11 cellular contexts compared by ENCODE assay signal in genomic region chr6:167113047-167113446, GRCh38. TPM values are rescaled to one million over a fixed set of nuclear protein-coding genes. Genes with fewer than 3 reads are reported as not detected.
DNase-seq lines count a peak whose midpoint lies in the region; ATAC-seq lines count a peak whose summit lies in the region.
"Had no signal": no experiment of that assay in that cellular context is flagged by ENCODE, and none has a peak within 500 bp of the region (broad histone marks: within the 10 kb centered on the region; RNA-seq: fewer than 3 reads in every experiment).

No MANE protein-coding gene starts in this region.

- no peak for DNase-seq in activated CD8-positive, alpha-beta T cell treated with anti-CD3 and anti-CD28 coated beads, Interleukin-2, amount 10 ng/mL, durations not matched to agents 7 days and 5 days
- DNase-seq in NCI-H2171 (lab: John Stamatoyannopoulos, UW) (no peak), HuH-7.5 (ENCODE audit: low spot score) (no peak)
- no peak for DNase-seq in central memory CD4-positive, alpha-beta T cell
- no peak for DNase-seq in stimulated activated naive CD4-positive, alpha-beta T cell (lab: John Stamatoyannopoulos, UW)
- DNase-seq: glutamatergic neuron, uterus had no signal

- peaks cover 15% of the 10 kb centered on the region for H3K27me3 Mint-ChIP-seq in activated CD8-positive, alpha-beta T cell treated with anti-CD3 and anti-CD28 coated beads, Interleukin-2, amount 10 ng/mL, durations not matched to agents 7 days and 5 days (ENCODE audit: low read depth)

- peak; percentile 62 for ATAC-seq in GM18502 (IDR thresholded peaks at IDR 0.05; ENCODE audit: poor library complexity, unreplicated experiment)
- ATAC-seq in GM19468 (IDR thresholded peaks at IDR 0.05; ENCODE audit: extremely low read depth, unreplicated experiment) = peak; percentile 54
- ATAC-seq in HG03066 (IDR thresholded peaks at IDR 0.05; ENCODE audit: low read depth, unreplicated experiment) = peak; percentile 51
- no peak for ATAC-seq in activated CD8-positive, alpha-beta T cell treated with anti-CD3 and anti-CD28 coated beads, Interleukin-2, amount 10 ng/mL, durations not matched to agents 7 days and 5 days

- POLR2A ChIA-PET in activated CD8-positive, alpha-beta T cell treated with anti-CD3 and anti-CD28 coated beads, Interleukin-2, amount 10 ng/mL, durations not matched to agents 7 days and 5 days (lab: Charles Lee) = no interaction called here

- H3K9me3 Mint-ChIP-seq in activated CD8-positive, alpha-beta T cell treated with anti-CD3 and anti-CD28 coated beads, Interleukin-2, amount 10 ng/mL, durations not matched to agents 7 days and 5 days (ENCODE audit: insufficient read depth) = no peaks in the 10 kb centered on the region

- peaks cover 17% of the 10 kb centered on the region for H3K4me1 Mint-ChIP-seq in activated CD8-positive, alpha-beta T cell treated with anti-CD3 and anti-CD28 coated beads, Interleukin-2, amount 10 ng/mL, durations not matched to agents 7 days and 5 days (ENCODE audit: low read depth)

- no peak overlapping the region for H3K27ac Mint-ChIP-seq in activated CD8-positive, alpha-beta T cell treated with anti-CD3 and anti-CD28 coated beads, Interleukin-2, amount 10 ng/mL, durations not matched to agents 7 days and 5 days

- H3K4me3 Mint-ChIP-seq in activated CD8-positive, alpha-beta T cell treated with anti-CD3 and anti-CD28 coated beads, Interleukin-2, amount 10 ng/mL, durations not matched to agents 7 days and 5 days = peak overlapping the region; percentile 58
- H3K4me3 Mint-ChIP-seq: brain had no signal

- no peaks in the 10 kb centered on the region for H3K36me3 Mint-ChIP-seq in activated CD8-positive, alpha-beta T cell treated with anti-CD3 and anti-CD28 coated beads, Interleukin-2, amount 10 ng/mL, durations not matched to agents 7 days and 5 days (ENCODE audit: low read depth)
- H3K36me3 Mint-ChIP-seq: brain had no signal

- CTCF ChIA-PET in activated CD8-positive, alpha-beta T cell treated with anti-CD3 and anti-CD28 coated beads, Interleukin-2, amount 10 ng/mL, durations not matched to agents 7 days and 5 days (lab: Charles Lee) = no interaction called here

RNA-seq across cellular contexts. Expression of gene CCR6, which starts 9.8 kb away (rescaled TPM):
- 1 to 10 TPM; 3.8 to 4.4 TPM for total RNA-seq in activated CD8-positive, alpha-beta T cell treated with anti-CD3 and anti-CD28 coated beads, Interleukin-2, amount 10 ng/mL, durations not matched to agents 7 days and 5 days
- total RNA-seq: uterus had no signal

RNA-seq across cellular contexts. Expression of gene GPR31, which starts 44.7 kb away (rescaled TPM):
- total RNA-seq in activated CD8-positive, alpha-beta T cell treated with anti-CD3 and anti-CD28 coated beads, Interleukin-2, amount 10 ng/mL, durations not matched to agents 7 days and 5 days = not detected
- total RNA-seq: uterus had no signal
